Comparison of ENCODE assay signal across 15 cellular contexts in genomic region chr2:127118467-127118866, GRCh38.
"Had no signal": no experiment of that assay in that cellular context is flagged by ENCODE, and none has a peak within 500 bp of the region (broad histone marks: within the 10 kb centered on the region; RNA-seq: fewer than 3 reads in every experiment).

No MANE protein-coding gene starts in this region.

- H3K9me3 Mint-ChIP-seq: activated T-helper 17 cell treated with anti-CD3 and anti-CD28 coated beads, Interleukin-2, amount 50 U/mL, for 72 hours; natural killer cell; T-cell had no signal

- H3K36me3 ChIP-seq: breast epithelium, esophagus squamous epithelium, heart right ventricle, transverse colon had no signal

- H3K4me1 Mint-ChIP-seq: activated T-helper 17 cell treated with anti-CD3 and anti-CD28 coated beads, Interleukin-2, amount 50 U/mL, for 72 hours; natural killer cell; T-cell had no signal

- H3K27me3 ChIP-seq: breast epithelium, transverse colon had no signal

- H3K9me3 ChIP-seq: breast epithelium, esophagus squamous epithelium, heart right ventricle, transverse colon had no signal

- DNase-seq: activated CD4-positive, alpha-beta T cell treated with anti-CD3 and anti-CD28 coated beads for 4 hours; activated naive CD4-positive, alpha-beta T cell treated with anti-CD3 and anti-CD28 coated beads, Interleukin-2, amount 50 U/mL, for 16 hours; activated T-cell treated with anti-CD3 and anti-CD28 coated beads for 4 hours; esophagus squamous epithelium; foreskin fibroblast; heart right ventricle; kidney glomerular epithelial cell; natural killer cell; stimulated activated CD4-positive, alpha-beta T cell treated with anti-CD3 and anti-CD28 coated beads, Interleukin-15, amount 100 ng/mL, for 24 hours; stimulated activated CD4-positive, alpha-beta T cell treated with anti-CD3 and anti-CD28 coated beads, Interleukin-4, amount 100 ng/mL, for 4 hours; T-cell; transverse colon had no signal

- ATAC-seq: activated T-helper 17 cell treated with anti-CD3 and anti-CD28 coated beads, Interleukin-2, amount 50 U/mL, for 72 hours; heart right ventricle; natural killer cell; T-cell had no signal

- H3K27me3 Mint-ChIP-seq: activated T-helper 17 cell treated with anti-CD3 and anti-CD28 coated beads, Interleukin-2, amount 50 U/mL, for 72 hours had no signal

- H3K4me3 Mint-ChIP-seq: activated T-helper 17 cell treated with anti-CD3 and anti-CD28 coated beads, Interleukin-2, amount 50 U/mL, for 72 hours; natural killer cell; T-cell had no signal

- H3K36me3 Mint-ChIP-seq: natural killer cell had no signal

- H3K27ac Mint-ChIP-seq: activated T-helper 17 cell treated with anti-CD3 and anti-CD28 coated beads, Interleukin-2, amount 50 U/mL, for 72 hours; natural killer cell; T-cell had no signal

- H3K27ac ChIP-seq: breast epithelium, esophagus squamous epithelium, heart right ventricle, SK-N-MC, transverse colon had no signal

- H3K4me1 ChIP-seq: breast epithelium, esophagus squamous epithelium had no signal

- H3K4me3 ChIP-seq: breast epithelium, esophagus squamous epithelium, heart right ventricle, SK-N-MC, transverse colon had no signal
